Comparison of ENCODE assay signal across 8 cellular contexts in the genomic region with DNA sequence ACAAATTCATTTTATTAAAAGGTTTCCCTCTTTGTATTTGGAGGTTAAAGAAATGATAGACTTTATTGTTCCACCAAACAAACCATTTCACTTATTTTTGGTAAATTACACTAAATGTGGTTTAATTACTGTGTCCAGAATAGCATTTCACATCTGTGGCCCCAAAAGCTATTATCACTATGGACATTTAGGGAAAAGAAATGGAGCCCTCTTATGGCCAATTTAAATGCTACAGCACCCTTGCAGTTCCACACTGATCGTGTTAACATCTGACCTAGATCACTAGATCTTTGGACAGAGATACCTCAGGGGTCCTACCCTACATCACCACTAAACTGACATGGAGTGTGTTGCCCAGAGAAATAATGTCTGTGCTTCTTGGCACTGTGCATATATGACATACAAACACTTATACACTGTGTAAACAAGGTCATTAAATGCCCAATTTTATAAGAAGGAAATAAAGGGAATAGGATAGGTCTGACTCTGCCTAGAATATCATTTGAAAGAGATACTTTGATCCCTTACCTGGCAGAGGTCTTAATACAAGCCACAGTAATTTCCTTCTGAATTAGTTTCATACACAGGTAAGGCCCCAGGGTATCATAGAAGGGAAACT.
DNase-seq lines count a peak whose midpoint lies in the region; ATAC-seq and TF ChIP-seq lines count a peak whose summit lies in the region.

No MANE protein-coding gene starts in this region.

- peak; percentile 61 for DNase-seq in EH (ENCODE audit: low read depth)
- peak; percentile 76 for DNase-seq in OCI-M1 (lab: John Stamatoyannopoulos, UW)
- no peak for DNase-seq in endodermal cell
- DNase-seq in nephron progenitor cell: no peak

- WGBS in endodermal cell (ENCODE audit: insufficient coverage in 1 of 2, insufficient read length in 1 of 2), 2 experiments: 29 to 36% methylated on average over 1 of the region's 1 CpG

- H3K27ac ChIP-seq in endodermal cell (ENCODE audit: low read depth, low read length): no peak overlapping the region

- H3K27ac Mint-ChIP-seq in endodermal cell (no peak overlapping the region), nephron progenitor cell (no peak overlapping the region)

- H3K9me3 Mint-ChIP-seq in endodermal cell (no peaks in the 10 kb centered on the region), nephron progenitor cell (no peaks in the 10 kb centered on the region)

- H3K4me3 Mint-ChIP-seq in endodermal cell (no peak overlapping the region), nephron progenitor cell (no peak overlapping the region)

- H3K27me3 ChIP-seq in endodermal cell (ENCODE audit: control insufficient read depth, insufficient read depth, low read length, poor library complexity, severe bottlenecking): no peaks in the 10 kb centered on the region

- H3K4me1 Mint-ChIP-seq in endodermal cell: no peaks in the 10 kb centered on the region
- peaks cover 10% of the 10 kb centered on the region for H3K4me1 Mint-ChIP-seq in nephron progenitor cell

- no peak overlapping the region for H3K4me3 ChIP-seq in endodermal cell (ENCODE audit: low read length)

- ATAC-seq in HG02759 (IDR thresholded peaks at IDR 0.05; ENCODE audit: unreplicated experiment): peak; percentile 50
- no peak for ATAC-seq in HG02981 (IDR thresholded peaks at IDR 0.05; ENCODE audit: unreplicated experiment)
- no peak for ATAC-seq in GM19452 (IDR thresholded peaks at IDR 0.05; ENCODE audit: unreplicated experiment)
- ATAC-seq in HG03025 (IDR thresholded peaks at IDR 0.05; ENCODE audit: low FRiP score, unreplicated experiment): no peak

- no peaks in the 10 kb centered on the region for H3K36me3 ChIP-seq in endodermal cell (ENCODE audit: control insufficient read depth, insufficient read depth, low read length)

- H3K9me3 ChIP-seq in endodermal cell (ENCODE audit: control insufficient read depth, low read length): no peaks in the 10 kb centered on the region

- H3K27me3 Mint-ChIP-seq in endodermal cell (ENCODE audit: insufficient read depth): peaks cover 4% of the 10 kb centered on the region
- peaks cover 21% of the 10 kb centered on the region for H3K27me3 Mint-ChIP-seq in nephron progenitor cell (ENCODE audit: low read depth, poor library complexity)

- no peak overlapping the region for H3K9ac ChIP-seq in endodermal cell (ENCODE audit: extremely low read depth, low read length, poor library complexity, severe bottlenecking)

- peak; percentile 82 for TF ChIP-seq CTCF in endodermal cell (conservative IDR thresholded peaks at IDR 0.05)
- peak; percentile 64 for TF ChIP-seq CTCF in nephron progenitor cell (IDR thresholded peaks at IDR 0.05)

- H3K4me1 ChIP-seq in endodermal cell (ENCODE audit: control insufficient read depth, insufficient read depth, low read length): no peaks in the 10 kb centered on the region

- H3K36me3 Mint-ChIP-seq in endodermal cell (ENCODE audit: low read depth) (no peaks in the 10 kb centered on the region), nephron progenitor cell (ENCODE audit: low read depth) (no peaks in the 10 kb centered on the region)

Comparison
In these comparisons a context has a peak if more than half of its experiments do, and no peak if none do; other contexts are left out.
1. DNase-seq: peak in EH (single experiment) and OCI-M1 (single experiment); none in endodermal cell (single experiment) and nephron progenitor cell (single experiment).